11 cellular contexts compared by ENCODE assay signal in genomic region chr14:100622234-100622633, GRCh38. TPM values are rescaled to one million over a fixed set of nuclear protein-coding genes. Genes with fewer than 3 reads are reported as not detected.
DNase-seq lines count a peak whose midpoint lies in the region; ATAC-seq and TF ChIP-seq lines count a peak whose summit lies in the region.
"Had no signal": no experiment of that assay in that cellular context is flagged by ENCODE, and none has a peak within 500 bp of the region (broad histone marks: within the 10 kb centered on the region; RNA-seq: fewer than 3 reads in every experiment).

No MANE protein-coding gene starts in this region.

- H3K4me2 ChIP-seq in BLaER1 treated with 17β-estradiol and CSF1 and Interleukin-3, amounts not matched to agents 10 nM and 100 nM: peak overlapping the region; percentile 22 to 81 (median 62)

- peaks cover 48 to 57% (median 53%) of the 10 kb centered on the region in 10 experiments for H3K4me1 ChIP-seq in BLaER1 treated with 17β-estradiol and CSF1 and Interleukin-3, amounts not matched to agents 10 nM and 100 nM
- H3K4me1 ChIP-seq in RWPE2 (ENCODE audit: insufficient read depth, poor library complexity, severe bottlenecking): peaks cover 11% of the 10 kb centered on the region

- TF ChIP-seq CTCF in RWPE2 (IDR thresholded peaks at IDR 0.05; ENCODE audit: poor library complexity, severe bottlenecking): no peak

- no peaks in the 10 kb centered on the region for H4K20me1 ChIP-seq in BLaER1 treated with 17β-estradiol and CSF1 and Interleukin-3, amounts not matched to agents 10 nM and 100 nM

- H3K36me3 ChIP-seq in BLaER1 treated with 17β-estradiol and CSF1 and Interleukin-3, amounts not matched to agents 10 nM and 100 nM: no peaks in the 10 kb centered on the region
- H3K36me3 ChIP-seq in RWPE2 (ENCODE audit: low read depth): no peaks in the 10 kb centered on the region
- H3K36me3 ChIP-seq: vagina had no signal

- DNase-seq in AML-193 (lab: John Stamatoyannopoulos, UW): peak; percentile 1 to 12
- DNase-seq in RWPE2 (ENCODE audit: low spot score): peak; percentile 72
- DNase-seq in left lobe of liver (ENCODE audit: low spot score): no peak
- DNase-seq in stimulated activated CD4-positive, alpha-beta T cell treated with anti-CD3 and anti-CD28 coated beads, Interleukin-4, amount 100 ng/mL, for 4 hours: no peak
- no peak for DNase-seq in T-helper 9 cell
- DNase-seq in activated CD4-positive, alpha-beta T cell treated with anti-CD3 and anti-CD28 coated beads, Interleukin-2, amount 50 U/mL, for 4 hours: no peak
- DNase-seq: activated CD4-positive, alpha-beta T cell treated with anti-CD3 and anti-CD28 coated beads, Interleukin-2, amount 50 U/mL, for 1 hour; stimulated activated naive CD8-positive, alpha-beta T cell treated with anti-CD3 and anti-CD28 coated beads, Interleukin-15, amount 100 ng/mL, for 72 hours had no signal

- no peaks in the 10 kb centered on the region for H3K27me3 ChIP-seq in BLaER1 treated with 17β-estradiol and CSF1 and Interleukin-3, amounts not matched to agents 10 nM and 100 nM
- H3K27me3 ChIP-seq in RWPE2 (ENCODE audit: insufficient read depth, poor library complexity, severe bottlenecking): no peaks in the 10 kb centered on the region
- H3K27me3 ChIP-seq: vagina had no signal

- H3K9ac ChIP-seq in BLaER1 treated with 17β-estradiol and CSF1 and Interleukin-3, amounts not matched to agents 10 nM and 100 nM: no peak overlapping the region

- peaks cover 0 to 9% (median 5%) of the 10 kb centered on the region in 11 experiments; a peak in 7 of 22 replicates for H3K9me3 ChIP-seq in BLaER1 treated with 17β-estradiol and CSF1 and Interleukin-3, amounts not matched to agents 10 nM and 100 nM (replicated peaks in 1 of 11)
- peaks cover 3% of the 10 kb centered on the region for H3K9me3 ChIP-seq in RWPE2 (ENCODE audit: severe bottlenecking)
- H3K9me3 ChIP-seq: vagina had no signal

- H3K27ac ChIP-seq in BLaER1 treated with 17β-estradiol and CSF1 and Interleukin-3, amounts not matched to agents 10 nM and 100 nM: peak overlapping the region in 3 of 11 experiments; percentile 14 to 21 (median 21); a peak in 1 of 22 replicates
- H3K27ac ChIP-seq in RWPE2 (ENCODE audit: poor library complexity, severe bottlenecking): no peak overlapping the region
- H3K27ac ChIP-seq: C4-2B, vagina had no signal

- H3K4me3 ChIP-seq in BLaER1 treated with 17β-estradiol and CSF1 and Interleukin-3, amounts not matched to agents 10 nM and 100 nM: no peak overlapping the region
- no peak overlapping the region for H3K4me3 ChIP-seq in RWPE2 (ENCODE audit: severe bottlenecking)
- H3K4me3 ChIP-seq: vagina had no signal

- ATAC-seq in RWPE2 (ENCODE audit: low read depth) (peak; percentile 56), left lobe of liver (peak; percentile 11)
- ATAC-seq: stimulated activated naive CD8-positive, alpha-beta T cell treated with anti-CD3 and anti-CD28 coated beads, Interleukin-15, amount 100 ng/mL, for 72 hours had no signal

RNA-seq across cellular contexts. Expression of gene BEGAIN, which starts 35.0 kb away (rescaled TPM):
- 0.70 TPM for total RNA-seq in left lobe of liver

Comparison
In these comparisons a context has a peak if more than half of its experiments do, and no peak if none do; other contexts are left out.
1. DNase-seq: peak in AML-193 (2 of 2) and RWPE2 (single experiment); none in left lobe of liver (single experiment), stimulated activated CD4-positive, alpha-beta T cell treated with anti-CD3 and anti-CD28 coated beads, Interleukin-4, amount 100 ng/mL, for 4 hours (0 of 2), T-helper 9 cell (single experiment) and activated CD4-positive, alpha-beta T cell treated with anti-CD3 and anti-CD28 coated beads, Interleukin-2, amount 50 U/mL, for 4 hours (0 of 2).